Comparison of ENCODE assay signal across 28 cellular contexts in the genomic region with DNA sequence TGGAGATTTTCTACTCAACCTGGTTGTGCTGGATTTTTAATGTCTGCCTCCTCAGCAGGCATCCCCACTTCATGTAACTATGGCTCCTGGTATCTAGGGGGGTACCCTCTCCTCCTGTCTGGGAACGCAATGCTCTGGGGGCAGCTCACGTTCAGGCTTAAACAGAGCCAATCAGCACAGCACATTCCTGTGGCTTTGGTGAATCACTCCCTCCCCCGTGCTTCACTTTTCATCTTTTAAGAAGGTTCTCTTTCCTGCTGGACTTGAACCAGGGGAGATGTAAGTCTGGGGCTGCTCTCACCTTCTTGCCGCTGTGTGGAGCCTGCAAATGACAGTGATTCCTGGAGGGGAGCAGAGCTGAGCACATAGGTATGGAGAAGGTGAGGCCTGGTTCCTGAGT.
DNase-seq lines count a peak whose midpoint lies in the region; ATAC-seq and TF ChIP-seq lines count a peak whose summit lies in the region.
"Had no signal": no experiment of that assay in that cellular context is flagged by ENCODE, and none has a peak within 500 bp of the region (broad histone marks: within the 10 kb centered on the region; RNA-seq: fewer than 3 reads in every experiment).

No MANE protein-coding gene starts in this region.

- H3K9ac ChIP-seq in smooth muscle cell (ENCODE audit: low read depth) = no peak overlapping the region

- H3K27ac Mint-ChIP-seq in chondrocyte (ENCODE audit: unreplicated experiment) = peak overlapping the region; percentile 7
- H3K27ac Mint-ChIP-seq: activated naive CD8-positive, alpha-beta T cell; activated T-helper 2 cell treated with anti-CD3 and anti-CD28 coated beads, Interferon-gamma antibody, Interleukin-2, Interleukin-4, amounts not matched to agents 10 μg/mL and 5 μg/mL and 100 μg/mL, durations not matched to agents 14 hours and 24 hours and 36 hours; endodermal cell; memory B cell; stimulated activated effector memory CD8-positive, alpha-beta T cell treated with anti-CD3 and anti-CD28 coated beads, Interleukin-12 subunit alpha, Interleukin-12 subunit beta, amount 100 ng/mL, for 72 hours had no signal

- H3K4me1 ChIP-seq in lower lobe of right lung (no peaks in the 10 kb centered on the region), psoas muscle (no peaks in the 10 kb centered on the region), smooth muscle cell (ENCODE audit: low read depth) (no peaks in the 10 kb centered on the region)
- H3K4me1 ChIP-seq: ascending aorta had no signal

- H3K4me2 ChIP-seq in smooth muscle cell = no peak overlapping the region

- no peaks in the 10 kb centered on the region for H3K79me2 ChIP-seq in smooth muscle cell (ENCODE audit: low read depth)

- peaks cover 54% of the 10 kb centered on the region for H3K4me1 Mint-ChIP-seq in chondrocyte (ENCODE audit: low read depth)
- H3K4me1 Mint-ChIP-seq: memory B cell; stimulated activated effector memory CD8-positive, alpha-beta T cell treated with anti-CD3 and anti-CD28 coated beads, Interleukin-12 subunit alpha, Interleukin-12 subunit beta, amount 100 ng/mL, for 72 hours had no signal

- H3K36me3 Mint-ChIP-seq in chondrocyte (ENCODE audit: low read depth) = no peaks in the 10 kb centered on the region
- H3K36me3 Mint-ChIP-seq: activated naive CD8-positive, alpha-beta T cell; stimulated activated effector memory CD8-positive, alpha-beta T cell treated with anti-CD3 and anti-CD28 coated beads, Interleukin-12 subunit alpha, Interleukin-12 subunit beta, amount 100 ng/mL, for 72 hours had no signal

- H3K4me3 Mint-ChIP-seq in chondrocyte (ENCODE audit: unreplicated experiment) = no peak overlapping the region
- H3K4me3 Mint-ChIP-seq: activated naive CD8-positive, alpha-beta T cell; endodermal cell; memory B cell; stimulated activated effector memory CD8-positive, alpha-beta T cell treated with anti-CD3 and anti-CD28 coated beads, Interleukin-12 subunit alpha, Interleukin-12 subunit beta, amount 100 ng/mL, for 72 hours had no signal

- H3K36me3 ChIP-seq in lower lobe of right lung = no peaks in the 10 kb centered on the region
- H3K36me3 ChIP-seq in psoas muscle (ENCODE audit: insufficient read depth in 1 of 2, low read depth in 1 of 2) = no peaks in the 10 kb centered on the region
- H3K36me3 ChIP-seq in smooth muscle cell (ENCODE audit: low read depth) = no peaks in the 10 kb centered on the region
- H3K36me3 ChIP-seq: ascending aorta, esophagus muscularis mucosa, heart left ventricle, MG63, neutrophil had no signal

- no peaks in the 10 kb centered on the region for H4K20me1 ChIP-seq in smooth muscle cell (ENCODE audit: low read depth)

- no peaks in the 10 kb centered on the region for H3K27me3 Mint-ChIP-seq in chondrocyte (ENCODE audit: low read depth)

- WGBS in psoas muscle, 3 donors = 66 to 69% (median 67%) methylated on average over 4 of the region's 4 CpGs
- WGBS in smooth muscle cell (ENCODE audit: low lambda C conversion rate) = 20% methylated on average over 4 of the region's 4 CpGs

- DNase-seq in AG20443 (ENCODE audit: low spot score) = peak; percentile 27
- peak; percentile 74 for DNase-seq in RPMI7951 (ENCODE audit: low read depth)
- DNase-seq in chondrocyte (ENCODE audit: low spot score) = no peak
- peak; percentile 45 for DNase-seq in myocyte (ENCODE audit: low read depth)
- DNase-seq in lower lobe of right lung = no peak
- no peak for DNase-seq in psoas muscle
- DNase-seq in smooth muscle cell (lab: John Stamatoyannopoulos, UW; ENCODE audit: unreplicated experiment) = no peak
- DNase-seq in activated CD4-positive, alpha-beta T cell treated with anti-CD3 and anti-CD28 coated beads, Interleukin-2, amount 50 U/mL, for 1 hour = no peak
- DNase-seq: activated CD4-positive, alpha-beta T cell treated with anti-CD3 and anti-CD28 coated beads, Interleukin-2, amount 50 U/mL, for 48 hours; activated CD4-positive, CD25-positive, alpha-beta regulatory T cell; activated CD8-positive, alpha-beta memory T cell treated with anti-CD3 and anti-CD28 coated beads, Interleukin-2, amount 50 U/mL, for 4 hours; endodermal cell; heart left ventricle; left cardiac atrium; MG63; NCI-H2081; NCI-H446; Right ventricle myocardium superior; stimulated activated CD4-positive, alpha-beta T cell treated with anti-CD3 and anti-CD28 coated beads, Interleukin-2, amount 100 ng/mL, for 48 hours had no signal

- no peaks in the 10 kb centered on the region for H3F3A ChIP-seq in smooth muscle cell (ENCODE audit: low read depth)

- intact Hi-C loops in lower lobe of right lung (cut with DNase I) = no loop called here
- intact Hi-C loops in psoas muscle (cut with DNase I) = no loop called here

- H3K9me3 ChIP-seq in lower lobe of right lung (no peaks in the 10 kb centered on the region), psoas muscle (no peaks in the 10 kb centered on the region), smooth muscle cell (replicated peaks; ENCODE audit: low read depth) (no peaks in the 10 kb centered on the region)
- H3K9me3 ChIP-seq: ascending aorta, esophagus muscularis mucosa, MG63, neutrophil had no signal

- no peak overlapping the region for H2AFZ ChIP-seq in smooth muscle cell (ENCODE audit: low read depth)

- H3K27ac ChIP-seq in lower lobe of right lung (no peak overlapping the region), psoas muscle (no peak overlapping the region), smooth muscle cell (ENCODE audit: low read depth) (no peak overlapping the region)
- H3K27ac ChIP-seq: ascending aorta, coronary artery, esophagus muscularis mucosa, heart left ventricle, neutrophil, skin epidermis had no signal

- H3K27me3 ChIP-seq in lower lobe of right lung (ENCODE audit: low read depth) (no peaks in the 10 kb centered on the region), psoas muscle (ENCODE audit: insufficient read depth in 3 of 3, low read length in 2 of 3) (no peaks in the 10 kb centered on the region), smooth muscle cell (ENCODE audit: low read depth) (no peaks in the 10 kb centered on the region)
- H3K27me3 ChIP-seq: ascending aorta, esophagus muscularis mucosa, heart left ventricle, neutrophil had no signal

- no peak for ATAC-seq in lower lobe of right lung
- no peak for ATAC-seq in psoas muscle
- ATAC-seq: heart left ventricle; left cardiac atrium; stimulated activated effector memory CD8-positive, alpha-beta T cell treated with anti-CD3 and anti-CD28 coated beads, Interleukin-12 subunit alpha, Interleukin-12 subunit beta, amount 100 ng/mL, for 72 hours had no signal

- TF ChIP-seq CTCF in chondrocyte (IDR thresholded peaks at IDR 0.05) (no peak), lower lobe of right lung (IDR thresholded peaks at IDR 0.05) (no peak), psoas muscle (IDR thresholded peaks at IDR 0.05) (no peak), smooth muscle cell (IDR thresholded peaks at IDR 0.05; ENCODE audit: borderline replicate concordance, insufficient read depth, poor library complexity, severe bottlenecking) (no peak)

- peaks cover 12% of the 10 kb centered on the region for H3K9me3 Mint-ChIP-seq in chondrocyte (ENCODE audit: low read depth)
- H3K9me3 Mint-ChIP-seq: activated T-helper 2 cell treated with anti-CD3 and anti-CD28 coated beads, Interferon-gamma antibody, Interleukin-2, Interleukin-4, amounts not matched to agents 10 μg/mL and 5 μg/mL and 100 μg/mL, durations not matched to agents 14 hours and 24 hours and 36 hours; endodermal cell had no signal

- H3K4me3 ChIP-seq in lower lobe of right lung (no peak overlapping the region), psoas muscle (no peak overlapping the region), smooth muscle cell (no peak overlapping the region)
- H3K4me3 ChIP-seq: ascending aorta, coronary artery, esophagus muscularis mucosa, heart left ventricle, MG63, skin epidermis had no signal

Comparison
In these comparisons a context has a peak if more than half of its experiments do, and no peak if none do; other contexts are left out.
1. DNase-seq: peak in AG20443 (single experiment), RPMI7951 (single experiment) and myocyte (single experiment); none in chondrocyte (single experiment), lower lobe of right lung (single experiment), psoas muscle (0 of 2), smooth muscle cell (single experiment) and activated CD4-positive, alpha-beta T cell treated with anti-CD3 and anti-CD28 coated beads, Interleukin-2, amount 50 U/mL, for 1 hour (single experiment).